ENCODE assay signal across 19 cellular contexts in genomic region chr9:35792826-35793225, GRCh38. TPM values are rescaled to one million over a fixed set of nuclear protein-coding genes. Genes with fewer than 3 reads are reported as not detected.
DNase-seq lines count a peak whose midpoint lies in the region; ATAC-seq and TF ChIP-seq lines count a peak whose summit lies in the region.
"Had no signal": no experiment of that assay in that cellular context is flagged by ENCODE, and none has a peak within 500 bp of the region (broad histone marks: within the 10 kb centered on the region; RNA-seq: fewer than 3 reads in every experiment).

No MANE protein-coding gene starts in this region.

- peaks cover 7% of the 10 kb centered on the region; the same call in 1 of the 2 replicates for H3K27me3 ChIP-seq in GM23338 (ENCODE audit: insufficient read depth)
- no peaks in the 10 kb centered on the region for H3K27me3 ChIP-seq in adipocyte (replicated peaks; ENCODE audit: control insufficient read depth, insufficient read depth, low read length)
- H3K27me3 ChIP-seq in mesenchymal stem cell (ENCODE audit: control insufficient read depth in 1 of 2, insufficient read depth in 1 of 2, low read length in 2 of 2) = no peaks in the 10 kb centered on the region

- no peak overlapping the region for H4K91ac ChIP-seq in mesenchymal stem cell (ENCODE audit: low read length)

- H3K4me1 Mint-ChIP-seq in GM23338 = peaks cover 23% of the 10 kb centered on the region
- H3K4me1 Mint-ChIP-seq in stimulated activated effector memory CD8-positive, alpha-beta T cell treated with anti-CD3 and anti-CD28 coated beads, Interleukin-12 subunit alpha, Interleukin-12 subunit beta, amount 100 ng/mL, for 72 hours = peaks cover 19% of the 10 kb centered on the region

- DNase-seq in GM23338 (ENCODE audit: low spot score) = no peak
- no peak for DNase-seq in adipocyte (ENCODE audit: low read depth)
- DNase-seq in mesenchymal stem cell = no peak
- no peak for DNase-seq in stimulated activated effector memory CD8-positive, alpha-beta T cell treated with anti-CD3 and anti-CD28 coated beads, Interleukin-12 subunit alpha, Interleukin-12 subunit beta, amount 100 ng/mL, for 72 hours (ENCODE audit: low spot score in 2 of 2)
- DNase-seq in activated CD4-positive, CD25-positive, alpha-beta regulatory T cell treated with anti-CD3 and anti-CD28 coated beads, Interleukin-2, amount 50 U/mL, for 72 hours = no peak
- no peak for DNase-seq in GM19240 (ENCODE audit: insufficient read length, low spot score)
- DNase-seq: activated naive CD4-positive, alpha-beta T cell treated with Interleukin-2 at 50 U/mL for 16 hours; DMS79 treated with DMSO at 0.1 percent for 48 hours; effector CD8-positive, alpha-beta T cell; heart right ventricle; naive thymus-derived CD4-positive, alpha-beta T cell; NCI-H1417; NCI-H345; small intestine had no signal

- no peak overlapping the region for H2BK120ac ChIP-seq in mesenchymal stem cell (ENCODE audit: low read depth, low read length)

- H3K18ac ChIP-seq in mesenchymal stem cell (ENCODE audit: low read depth in 1 of 2, low read length in 2 of 2) = peak overlapping the region in 1 of 2 experiments; percentile 13

- H3K27me3 Mint-ChIP-seq in GM23338 (ENCODE audit: insufficient read depth, low read depth, poor library complexity) = peaks cover 14% of the 10 kb centered on the region
- H3K27me3 Mint-ChIP-seq: naive thymus-derived CD4-positive, alpha-beta T cell; stimulated activated naive CD8-positive, alpha-beta T cell treated with anti-CD3 and anti-CD28 coated beads, Interleukin-15, Interleukin-2, amounts not matched to agents 100 ng/mL and 50 ng/mL, for 24 hours had no signal

- H3K4me2 ChIP-seq in GM23338 (no peak overlapping the region), mesenchymal stem cell (ENCODE audit: low read length, poor library complexity, severe bottlenecking) (no peak overlapping the region)

- H4K20me1 ChIP-seq in GM23338 (replicated peaks; ENCODE audit: insufficient read depth) = no peaks in the 10 kb centered on the region; the same call in 1 of the 2 replicates

- peak overlapping the region; percentile 43; the same call in 1 of the 3 replicates for H3K4me3 Mint-ChIP-seq in GM23338
- no peak overlapping the region for H3K4me3 Mint-ChIP-seq in stimulated activated effector memory CD8-positive, alpha-beta T cell treated with anti-CD3 and anti-CD28 coated beads, Interleukin-12 subunit alpha, Interleukin-12 subunit beta, amount 100 ng/mL, for 72 hours
- H3K4me3 Mint-ChIP-seq: naive thymus-derived CD4-positive, alpha-beta T cell; stimulated activated naive CD8-positive, alpha-beta T cell treated with anti-CD3 and anti-CD28 coated beads, Interleukin-15, Interleukin-2, amounts not matched to agents 100 ng/mL and 50 ng/mL, for 24 hours had no signal

- H3K9me3 ChIP-seq in adipocyte (ENCODE audit: control insufficient read depth, low read length) = no peaks in the 10 kb centered on the region
- H3K9me3 ChIP-seq in mesenchymal stem cell (ENCODE audit: control insufficient read depth, low read length) = no peaks in the 10 kb centered on the region
- H3K9me3 ChIP-seq: heart right ventricle had no signal

- H2AFZ ChIP-seq in GM23338 = no peak overlapping the region
- H2AFZ ChIP-seq in mesenchymal stem cell (ENCODE audit: low read depth, low read length) = no peak overlapping the region

- peak overlapping the region in 1 of 2 experiments; percentile 36 for H3K4ac ChIP-seq in mesenchymal stem cell (ENCODE audit: low read depth in 1 of 2, low read length in 2 of 2)

- H3K79me1 ChIP-seq in mesenchymal stem cell (replicated peaks; ENCODE audit: low read length, poor library complexity, severe bottlenecking) = peaks cover 28% of the 10 kb centered on the region

- H3K36me3 ChIP-seq in GM23338 (ENCODE audit: insufficient read depth) (0 out of 2 replicates have a peak, but pooled peaks cover 2% of the 10 kb centered on the region), adipocyte (ENCODE audit: control insufficient read depth, insufficient read depth, low read length, severe bottlenecking) (no peaks in the 10 kb centered on the region), mesenchymal stem cell (ENCODE audit: control insufficient read depth in 1 of 2, insufficient read depth in 2 of 2, low read depth in 1 of 2, low read length in 2 of 2) (peaks cover 0 to 6% of the 10 kb centered on the region in 2 experiments)
- H3K36me3 ChIP-seq: heart right ventricle had no signal

- no peak overlapping the region for H3K14ac ChIP-seq in mesenchymal stem cell (ENCODE audit: low read length in 2 of 2)

- no peak overlapping the region for H2AK5ac ChIP-seq in mesenchymal stem cell (ENCODE audit: low read length, severe bottlenecking)

- H3K4me3 ChIP-seq in GM23338 (no peak overlapping the region), adipocyte (ENCODE audit: low read length) (peak overlapping the region; percentile 75), mesenchymal stem cell (ENCODE audit: insufficient read depth in 1 of 2, low read depth in 1 of 2, low read length in 2 of 2) (peak overlapping the region in 1 of 2 experiments; percentile 77)
- H3K4me3 ChIP-seq: SK-N-MC had no signal

- H3K79me2 ChIP-seq in GM23338 (replicated peaks; ENCODE audit: insufficient read depth) = no peaks in the 10 kb centered on the region

- no peak overlapping the region for H2BK5ac ChIP-seq in mesenchymal stem cell (ENCODE audit: low read depth, low read length, poor library complexity, severe bottlenecking)

- no peak overlapping the region for H3K23ac ChIP-seq in mesenchymal stem cell (ENCODE audit: low read length in 2 of 2)

- H3K27ac Mint-ChIP-seq in GM23338 = no peak overlapping the region
- H3K27ac Mint-ChIP-seq in stimulated activated effector memory CD8-positive, alpha-beta T cell treated with anti-CD3 and anti-CD28 coated beads, Interleukin-12 subunit alpha, Interleukin-12 subunit beta, amount 100 ng/mL, for 72 hours = peak overlapping the region; percentile 9
- H3K27ac Mint-ChIP-seq: stimulated activated naive CD8-positive, alpha-beta T cell treated with anti-CD3 and anti-CD28 coated beads, Interleukin-15, Interleukin-2, amounts not matched to agents 100 ng/mL and 50 ng/mL, for 24 hours had no signal

- no peak overlapping the region for H2BK12ac ChIP-seq in mesenchymal stem cell (ENCODE audit: low read length in 2 of 2)

- no peak for TF ChIP-seq CTCF in GM23338 (conservative IDR thresholded peaks at IDR 0.05; ENCODE audit: low read depth in 2 of 2)

- no peaks in the 10 kb centered on the region for H3K9me2 ChIP-seq in GM23338 (ENCODE audit: insufficient read depth)

- H2BK15ac ChIP-seq in mesenchymal stem cell (ENCODE audit: low read depth, poor library complexity, severe bottlenecking) = no peak overlapping the region

- 0 out of 3 replicates have a peak, but pooled peaks cover under 1% of the 10 kb centered on the region for H3K36me3 Mint-ChIP-seq in GM23338 (ENCODE audit: low read depth)
- peaks cover 19% of the 10 kb centered on the region for H3K36me3 Mint-ChIP-seq in stimulated activated effector memory CD8-positive, alpha-beta T cell treated with anti-CD3 and anti-CD28 coated beads, Interleukin-12 subunit alpha, Interleukin-12 subunit beta, amount 100 ng/mL, for 72 hours

- H3K4me1 ChIP-seq in GM23338 (ENCODE audit: insufficient read depth) (peaks cover 15% of the 10 kb centered on the region), adipocyte (ENCODE audit: control insufficient read depth, insufficient read depth, low read length) (peaks cover 55% of the 10 kb centered on the region), mesenchymal stem cell (ENCODE audit: control insufficient read depth, insufficient read depth, low read depth, low read length) (peaks cover 29% of the 10 kb centered on the region)

- 95% methylated on average over 14 of the region's 14 CpGs for WGBS in mesenchymal stem cell

- H3F3A ChIP-seq in GM23338 (replicated peaks; ENCODE audit: low read depth) = 0 out of 2 replicates have a peak, but pooled peaks cover 3% of the 10 kb centered on the region

- H3K9ac ChIP-seq in adipocyte (ENCODE audit: low read length) (peak overlapping the region; percentile 52), mesenchymal stem cell (ENCODE audit: low read length) (peak overlapping the region; percentile 75)

- no peak for ATAC-seq in GM23338
- no peak for ATAC-seq in stimulated activated effector memory CD8-positive, alpha-beta T cell treated with anti-CD3 and anti-CD28 coated beads, Interleukin-12 subunit alpha, Interleukin-12 subunit beta, amount 100 ng/mL, for 72 hours
- no peak for ATAC-seq in GM21526 (IDR thresholded peaks at IDR 0.05; ENCODE audit: low FRiP score, unreplicated experiment)
- no peak for ATAC-seq in GM21825 (IDR thresholded peaks at IDR 0.05; ENCODE audit: unreplicated experiment)
- ATAC-seq: naive thymus-derived CD4-positive, alpha-beta T cell had no signal

- H3K9me3 Mint-ChIP-seq in GM23338 = no peaks in the 10 kb centered on the region
- H3K9me3 Mint-ChIP-seq in stimulated activated effector memory CD8-positive, alpha-beta T cell treated with anti-CD3 and anti-CD28 coated beads, Interleukin-12 subunit alpha, Interleukin-12 subunit beta, amount 100 ng/mL, for 72 hours = no peaks in the 10 kb centered on the region
- H3K9me3 Mint-ChIP-seq: naive thymus-derived CD4-positive, alpha-beta T cell; stimulated activated naive CD8-positive, alpha-beta T cell treated with anti-CD3 and anti-CD28 coated beads, Interleukin-15, Interleukin-2, amounts not matched to agents 100 ng/mL and 50 ng/mL, for 24 hours had no signal

- H3K27ac ChIP-seq in GM23338 (ENCODE audit: low read depth) (no peak overlapping the region), mesenchymal stem cell (ENCODE audit: low read length, poor library complexity, severe bottlenecking) (no peak overlapping the region)
- H3K27ac ChIP-seq: SK-N-MC had no signal

- H4K8ac ChIP-seq in mesenchymal stem cell (ENCODE audit: low read length) = no peak overlapping the region

RNA-seq across cellular contexts. Expression of gene NPR2, which starts 1.4 kb away (rescaled TPM):
- total RNA-seq in GM23338 (2014; rRNA removed; shearing (Covaris generic)) = 7.6 and 14.4 TPM in 2 replicates
- 9.0 and 9.8 TPM in 2 replicates for polyA plus RNA-seq in GM23338 (2016; fragmentation: Nextera tagmentation; extraction: Ambion mirVana)
- polyA plus RNA-seq in mesenchymal stem cell (2013, experiment 1 of 2) = 28.3 TPM
- polyA plus RNA-seq in mesenchymal stem cell (2013, experiment 2 of 2) = 29.8 TPM

RNA-seq across cellular contexts. Expression of gene SPAG8, which starts 19.2 kb away (rescaled TPM):
- 0.45 TPM in 1 of 2 replicates, not detected in the other for total RNA-seq in GM23338 (2014; rRNA removed; shearing (Covaris generic))
- 0.17 and 0.45 TPM in 2 replicates for polyA plus RNA-seq in GM23338 (2016; fragmentation: Nextera tagmentation; extraction: Ambion mirVana)
- 0.66 TPM for polyA plus RNA-seq in mesenchymal stem cell (2013, experiment 1 of 2)
- polyA plus RNA-seq in mesenchymal stem cell (2013, experiment 2 of 2) = 0.47 TPM

RNA-seq across cellular contexts. Expression of gene HINT2, which starts 22.0 kb away (rescaled TPM):
- total RNA-seq in GM23338 (2014; rRNA removed; shearing (Covaris generic)) = 20.9 and 23.8 TPM in 2 replicates
- polyA plus RNA-seq in GM23338 (2016; fragmentation: Nextera tagmentation; extraction: Ambion mirVana) = 69.9 and 74.5 TPM in 2 replicates
- 46.8 TPM for polyA plus RNA-seq in mesenchymal stem cell (2013, experiment 1 of 2)
- 44.6 TPM for polyA plus RNA-seq in mesenchymal stem cell (2013, experiment 2 of 2)

RNA-seq across cellular contexts. Expression of gene FAM221B, which starts 35.7 kb away (rescaled TPM):
- total RNA-seq in GM23338 (2014; rRNA removed; shearing (Covaris generic)) = not detected in 2 replicates
- polyA plus RNA-seq in GM23338 (2016; fragmentation: Nextera tagmentation; extraction: Ambion mirVana) = 0.09 and 0.47 TPM in 2 replicates
- polyA plus RNA-seq in mesenchymal stem cell (2013, experiment 1 of 2) = not detected
- not detected for polyA plus RNA-seq in mesenchymal stem cell (2013, experiment 2 of 2)
- total RNA-seq: bronchial epithelial cell, heart right ventricle had no signal
- polyA plus RNA-seq: heart right ventricle; naive thymus-derived CD4-positive, alpha-beta T cell; small intestine had no signal

RNA-seq across cellular contexts. Expression of gene TMEM8B, which starts 36.2 kb away (rescaled TPM):
- 5.5 and 7.5 TPM in 2 replicates for total RNA-seq in GM23338 (2014; rRNA removed; shearing (Covaris generic))
- 3.6 and 4.2 TPM in 2 replicates for polyA plus RNA-seq in GM23338 (2016; fragmentation: Nextera tagmentation; extraction: Ambion mirVana)
- polyA plus RNA-seq in mesenchymal stem cell (2013, experiment 1 of 2) = 11.8 TPM
- 12.0 TPM for polyA plus RNA-seq in mesenchymal stem cell (2013, experiment 2 of 2)
